ENCODE assay signal across 15 cellular contexts in the genomic region with DNA sequence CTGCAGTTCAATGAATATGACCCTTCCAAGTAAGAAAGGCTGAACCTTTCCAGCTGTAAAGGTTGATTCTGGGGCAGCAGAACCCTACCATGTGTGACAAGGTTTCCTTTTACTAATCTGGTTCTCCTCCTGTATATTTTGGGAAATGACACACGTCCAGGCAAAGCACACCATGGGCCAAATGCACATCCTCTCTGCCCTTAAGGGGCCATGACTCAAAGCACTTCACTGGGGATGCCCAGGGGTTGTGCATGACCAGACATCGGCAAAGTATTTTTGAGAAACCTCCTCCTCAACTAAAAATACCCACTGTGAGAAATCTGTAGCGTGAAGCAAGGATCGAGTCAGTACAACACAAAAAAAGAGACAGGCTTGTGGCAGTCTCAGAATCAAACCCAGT.
DNase-seq lines count a peak whose midpoint lies in the region; ATAC-seq and TF ChIP-seq lines count a peak whose summit lies in the region.
"Had no signal": no experiment of that assay in that cellular context is flagged by ENCODE, and none has a peak within 500 bp of the region (broad histone marks: within the 10 kb centered on the region; RNA-seq: fewer than 3 reads in every experiment).

No MANE protein-coding gene starts in this region.

- TF ChIP-seq CTCF in DOHH2 (IDR thresholded peaks at IDR 0.05; ENCODE audit: low read depth, low read length, poor library complexity, severe bottlenecking) (no peak), RWPE1 (conservative IDR thresholded peaks at IDR 0.05; ENCODE audit: low read depth) (no peak), GM10248 (IDR thresholded peaks at IDR 0.05; ENCODE audit: control extremely low read depth, extremely low read depth, low read depth, missing control alignments) (no peak)

- H3K27ac ChIP-seq in DOHH2 (ENCODE audit: low read depth, low read length) (peak overlapping the region; percentile 57), RWPE1 (no peak overlapping the region)
- H3K27ac ChIP-seq: esophagus squamous epithelium, transverse colon had no signal

- H3K9me3 ChIP-seq in DOHH2 (ENCODE audit: control insufficient read depth, insufficient read depth, low read length) = no peaks in the 10 kb centered on the region
- H3K9me3 ChIP-seq: esophagus squamous epithelium, HAP-1, transverse colon had no signal

- H3K79me2 ChIP-seq in DOHH2 (ENCODE audit: control insufficient read depth, low read length) = peaks cover 100% of the 10 kb centered on the region

- POLR2A ChIA-PET in RWPE1 (lab: Yijun Ruan, JAX; ENCODE audit: low non-redundant PET) = no interaction called here
- POLR2A ChIA-PET in GM10248 (lab: Yijun Ruan, JAX) = no interaction called here

- H4K20me1 ChIP-seq in DOHH2 (ENCODE audit: control insufficient read depth, insufficient read depth, low read depth, low read length) = peaks cover 40% of the 10 kb centered on the region

- H3K9me2 ChIP-seq in DOHH2 (replicated peaks; ENCODE audit: control insufficient read depth, low read length) = no peaks in the 10 kb centered on the region

- H3K4me3 ChIP-seq in DOHH2 (ENCODE audit: low read length) = peak overlapping the region; percentile 25
- H3K4me3 ChIP-seq: esophagus squamous epithelium, HAP-1, transverse colon had no signal

- H3F3A ChIP-seq in DOHH2 (ENCODE audit: control insufficient read depth, insufficient read depth) = peaks cover 52% of the 10 kb centered on the region

- CTCF ChIA-PET in RWPE1 (lab: Yijun Ruan, JAX) (no interaction called here), GM10248 (lab: Yijun Ruan, JAX) (no interaction called here)

- peaks cover 93% of the 10 kb centered on the region for H3K36me3 ChIP-seq in DOHH2 (ENCODE audit: control insufficient read depth, low read length)
- H3K36me3 ChIP-seq: esophagus squamous epithelium, HAP-1, transverse colon had no signal

- peak; percentile 78 for ATAC-seq in GM18870 (IDR thresholded peaks at IDR 0.05; ENCODE audit: unreplicated experiment)
- ATAC-seq in HG03469 (IDR thresholded peaks at IDR 0.05; ENCODE audit: unreplicated experiment) = no peak

- H3K27me3 ChIP-seq in DOHH2 (ENCODE audit: control insufficient read depth, low read length) = no peaks in the 10 kb centered on the region
- H3K27me3 ChIP-seq: esophagus squamous epithelium, transverse colon had no signal

- peaks cover 85% of the 10 kb centered on the region for H3K4me1 ChIP-seq in DOHH2 (ENCODE audit: control insufficient read depth, low read length)
- H3K4me1 ChIP-seq: HAP-1, transverse colon had no signal

- peak overlapping the region; percentile 52 for H3K4me2 ChIP-seq in DOHH2 (ENCODE audit: low read length)

- peak; percentile 54 for DNase-seq in RWPE1 (ENCODE audit: low spot score)
- peak; percentile 17 for DNase-seq in kidney tubule cell (ENCODE audit: low spot score)
- no peak for DNase-seq in activated CD8-positive, alpha-beta memory T cell treated with anti-CD3 and anti-CD28 coated beads for 24 hours
- no peak for DNase-seq in GM10248 (ENCODE audit: extremely low spot score)
- DNase-seq in NCI-H2107 treated with DMSO at 0.1 percent for 48 hours (lab: John Stamatoyannopoulos, UW; ENCODE audit: unreplicated experiment) = no peak
- DNase-seq: amygdala; esophagus squamous epithelium; kidney; NCI-H1417 treated with DMSO at 0.1 percent for 48 hours; stimulated activated CD4-positive, alpha-beta T cell treated with anti-CD3 and anti-CD28 coated beads, Interleukin-2, amount 100 ng/mL, for 48 hours; transverse colon had no signal

Comparison
In these comparisons a context has a peak if more than half of its experiments do, and no peak if none do; other contexts are left out.
1. DNase-seq: peak in RWPE1 (single experiment) and kidney tubule cell (single experiment); none in activated CD8-positive, alpha-beta memory T cell treated with anti-CD3 and anti-CD28 coated beads for 24 hours (single experiment), GM10248 (single experiment) and NCI-H2107 treated with DMSO at 0.1 percent for 48 hours (single experiment).